In genomic region chr20:56587307-56588108, GRCh38 we compare ENCODE assay signal across 23 cellular contexts. TPM values are rescaled to one million over a fixed set of nuclear protein-coding genes. Genes with fewer than 3 reads are reported as not detected.
DNase-seq lines count a peak whose midpoint lies in the region; ATAC-seq, FAIRE-seq and TF ChIP-seq lines count a peak whose summit lies in the region.
"Had no signal": no experiment of that assay in that cellular context is flagged by ENCODE, and none has a peak within 500 bp of the region (broad histone marks: within the 10 kb centered on the region; RNA-seq: fewer than 3 reads in every experiment).

No MANE protein-coding gene starts in this region.

- no peak overlapping the region for H3K4ac ChIP-seq in H9 (ENCODE audit: low read depth, low read length)

- no peaks in the 10 kb centered on the region; the same call in 1 of the 2 replicates for H3K27me3 Mint-ChIP-seq in H9 (ENCODE audit: low read depth)

- H3K4me1 ChIP-seq in H9 (ENCODE audit: insufficient read depth, low read length) (peaks cover 2% of the 10 kb centered on the region), PC-3 (ENCODE audit: insufficient read depth, low read length) (peaks cover 29% of the 10 kb centered on the region), keratinocyte (ENCODE audit: control insufficient read depth, extremely low read depth, insufficient read depth, low read length) (peaks cover 9% of the 10 kb centered on the region), left lung (no peaks in the 10 kb centered on the region)
- H3K4me1 ChIP-seq: Peyer's patch had no signal

- no peak overlapping the region for H2BK120ac ChIP-seq in H9 (ENCODE audit: low read depth, low read length, poor library complexity, severe bottlenecking)

- CTCF ChIA-PET in PC-3 (lab: Charles Lee), result no interaction called here

- H3K9me3 ChIP-seq in H9 (ENCODE audit: control insufficient read depth, low read depth, low read length) (no peaks in the 10 kb centered on the region), PC-3 (ENCODE audit: low read length) (no peaks in the 10 kb centered on the region), keratinocyte (ENCODE audit: control insufficient read depth, low read depth, low read length) (no peaks in the 10 kb centered on the region), left lung (no peaks in the 10 kb centered on the region)
- H3K9me3 ChIP-seq: Peyer's patch, SJCRH30 had no signal

- FAIRE-seq in keratinocyte (lab: Jason Lieb, UNC), result no peak
- FAIRE-seq: A204.1, GM12878, H54 had no signal

- H4K5ac ChIP-seq in H9 (ENCODE audit: insufficient read length, low read depth, low read length), result no peak overlapping the region

- dilution Hi-C loops in keratinocyte (cut with MboI; ENCODE audit: extremely low pct_ligation_motif_present, low sequenced_read_pairs), result no loop called here

- no peaks in the 10 kb centered on the region for H3K79me1 ChIP-seq in H9 (ENCODE audit: insufficient read depth, low read depth, low read length, poor library complexity, severe bottlenecking)

- H3K9me1 ChIP-seq in keratinocyte (ENCODE audit: control insufficient read depth, extremely low read depth, insufficient read depth, low read length), result no peaks in the 10 kb centered on the region

- POLR2A ChIA-PET in PC-3 (lab: Charles Lee; ENCODE audit: unreplicated experiment), result interaction anchor here (0.7 kb wide), 1 partner anchor 41 kb away, joined by 3 read pairs; the partner anchor contains the start of gene TFAP2C

- TF ChIP-seq CTCF in H9 (conservative IDR thresholded peaks at IDR 0.05) (no peak), PC-3 (conservative IDR thresholded peaks at IDR 0.05; ENCODE audit: low read depth, low read length) (no peak), keratinocyte (optimal IDR thresholded peaks at IDR 0.05 in 1 of 3, IDR thresholded peaks at IDR 0.05 in 1 of 3, conservative IDR thresholded peaks at IDR 0.05 in 1 of 3; ENCODE audit: extremely low read depth in 1 of 3, insufficient read depth in 2 of 3, low read length in 3 of 3) (no peak), left lung (IDR thresholded peaks at IDR 0.05) (no peak)

- no peak overlapping the region for H2AFZ ChIP-seq in H9 (ENCODE audit: low read length)
- no peak overlapping the region for H2AFZ ChIP-seq in PC-3 (ENCODE audit: low read length)
- H2AFZ ChIP-seq in keratinocyte (ENCODE audit: control insufficient read depth, low read length), result peak overlapping the region; percentile 27

- H2BK15ac ChIP-seq in H9 (ENCODE audit: low read depth, low read length), result no peak overlapping the region

- whole genome bisulfite sequencing in H9 (ENCODE audit: extremely low coverage, insufficient read length, low lambda C conversion rate), result no CpG with 5 or more reads among the region's 8 CpGs

- H3K36me3 Mint-ChIP-seq in H9 (ENCODE audit: insufficient read depth in 1 of 3, low read depth in 3 of 3), result no peaks in the 10 kb centered on the region
- H3K36me3 Mint-ChIP-seq: CD4-positive, CD25-positive, alpha-beta regulatory T cell had no signal

- no peaks in the 10 kb centered on the region for H3K27me3 ChIP-seq in H9 (ENCODE audit: insufficient read depth, low read length)
- no peaks in the 10 kb centered on the region for H3K27me3 ChIP-seq in PC-3 (ENCODE audit: low read length)
- no peaks in the 10 kb centered on the region for H3K27me3 ChIP-seq in keratinocyte (ENCODE audit: control insufficient read depth, extremely low read depth, insufficient read depth, low read length)
- H3K27me3 ChIP-seq in left lung, result peaks cover 0 to 10% of the 10 kb centered on the region in 2 donors
- H3K27me3 ChIP-seq: Peyer's patch had no signal

- no peak overlapping the region for H3K4me3 Mint-ChIP-seq in H9
- H3K4me3 Mint-ChIP-seq: CD4-positive, CD25-positive, alpha-beta regulatory T cell had no signal

- H3K9me3 Mint-ChIP-seq in H9, result peaks cover 0 to 3% of the 10 kb centered on the region in 2 experiments; a peak in 2 of 5 replicates

- H3K27ac ChIP-seq in H9 (ENCODE audit: insufficient read length, low read depth, low read length), result no peak overlapping the region
- H3K27ac ChIP-seq in PC-3 (ENCODE audit: low read length), result no peak overlapping the region
- H3K27ac ChIP-seq in keratinocyte (ENCODE audit: control insufficient read depth, insufficient read depth, low read length), result no peak overlapping the region
- H3K27ac ChIP-seq in left lung, result no peak overlapping the region
- H3K27ac ChIP-seq: Peyer's patch, SJCRH30 had no signal

- no peak overlapping the region for H2AK5ac ChIP-seq in H9 (ENCODE audit: insufficient read length, low read length)

- H3K14ac ChIP-seq in H9 (ENCODE audit: insufficient read depth, low read length), result no peak overlapping the region

- H3K36me3 ChIP-seq in PC-3 (ENCODE audit: low read depth, low read length), result no peaks in the 10 kb centered on the region
- H3K36me3 ChIP-seq in keratinocyte (ENCODE audit: control insufficient read depth in 2 of 2, extremely low read depth in 1 of 2, insufficient read depth in 2 of 2, low read length in 2 of 2), result no peaks in the 10 kb centered on the region
- H3K36me3 ChIP-seq in left lung, result no peaks in the 10 kb centered on the region
- H3K36me3 ChIP-seq: Peyer's patch, SJCRH30 had no signal

- peak; percentile 13 for DNase-seq in A172 (ENCODE audit: low spot score)
- DNase-seq in H9, result no peak
- DNase-seq in PC-3, result peak; percentile 27
- DNase-seq in keratinocyte (ENCODE audit: low read depth, low spot score), result no peak
- no peak for DNase-seq in AG08396 (ENCODE audit: low spot score)
- DNase-seq in left lung, result no peak
- no peak for DNase-seq in hippocampal formation (lab: John Stamatoyannopoulos, UW)
- no peak for DNase-seq in KBM-7
- DNase-seq: CD4-positive, CD25-positive, alpha-beta regulatory T cell; DND-41; IMR-90; NCI-H1417; NCI-H187; NCI-H2107; NCI-H510A; Peyer's patch; SJCRH30 had no signal

- H4K8ac ChIP-seq in H9 (replicated peaks; ENCODE audit: insufficient read length, low read depth, low read length), result no peak overlapping the region

- BruUV-seq in PC-3 (replicated peaks; lab: Mats Ljungman, UMichigan), result no TSS peak

- in situ Hi-C loops in KBM-7 (cut with MboI; ENCODE audit: low pct_unique_long_range_greater_than_20kb, low sequenced_read_pairs), result no loop called here

- H3K23ac ChIP-seq in H9 (ENCODE audit: insufficient read length, low read depth, low read length), result no peak overlapping the region

- no peaks in the 10 kb centered on the region for H3K23me2 ChIP-seq in H9 (ENCODE audit: insufficient read length, low read depth, low read length, poor library complexity, severe bottlenecking)

- H3K9ac ChIP-seq in H9 (ENCODE audit: extremely low read depth, insufficient read length, low read length), result no peak overlapping the region
- H3K9ac ChIP-seq in PC-3 (ENCODE audit: low read length), result no peak overlapping the region
- H3K9ac ChIP-seq in keratinocyte (ENCODE audit: control insufficient read depth, extremely low read depth, insufficient read depth, low read length), result no peak overlapping the region

- no peak overlapping the region for H2BK5ac ChIP-seq in H9 (ENCODE audit: insufficient read length, low read length)

- H3K4me3 ChIP-seq in PC-3 (ENCODE audit: low read length) (no peak overlapping the region), keratinocyte (ENCODE audit: control insufficient read depth in 2 of 3, extremely low read depth in 1 of 3, insufficient read depth in 2 of 3, low read depth in 1 of 3, low read length in 3 of 3) (no peak overlapping the region), left lung (no peak overlapping the region)
- H3K4me3 ChIP-seq: GM12878, Peyer's patch, SJCRH30 had no signal

- H4K20me1 ChIP-seq in H9 (ENCODE audit: control insufficient read depth, insufficient read depth, insufficient read length) (no peaks in the 10 kb centered on the region), PC-3 (ENCODE audit: low read length) (no peaks in the 10 kb centered on the region), keratinocyte (ENCODE audit: control insufficient read depth, extremely low read depth, insufficient read depth, low read length) (no peaks in the 10 kb centered on the region)

- no peaks in the 10 kb centered on the region for H3K9me2 ChIP-seq in PC-3 (replicated peaks; ENCODE audit: low read length)

- H4K91ac ChIP-seq in H9 (ENCODE audit: insufficient read length, low read depth, low read length), result no peak overlapping the region

- H3K18ac ChIP-seq in H9 (ENCODE audit: insufficient read length, low read depth, low read length), result no peak overlapping the region

- no peak overlapping the region for H2BK20ac ChIP-seq in H9 (ENCODE audit: low read depth, low read length, poor library complexity, severe bottlenecking)

- no peaks in the 10 kb centered on the region for H3F3A ChIP-seq in PC-3 (ENCODE audit: low read length, unreplicated experiment)

- H3K4me2 ChIP-seq in H9 (ENCODE audit: insufficient read depth, insufficient read length, low read length), result no peak overlapping the region
- H3K4me2 ChIP-seq in PC-3 (ENCODE audit: low read length), result no peak overlapping the region
- no peak overlapping the region for H3K4me2 ChIP-seq in keratinocyte (ENCODE audit: control insufficient read depth, extremely low read depth, insufficient read depth, low read depth, low read length)

- no peak; the same call in 1 of the 2 replicates for ATAC-seq in PC-3
- no peak for ATAC-seq in left lung
- ATAC-seq: GM12878 had no signal

- H2BK12ac ChIP-seq in H9 (ENCODE audit: insufficient read length, low read depth, low read length), result no peak overlapping the region

- H3K56ac ChIP-seq in H9 (ENCODE audit: insufficient read length, low read depth, low read length), result no peak overlapping the region

- H3K27ac Mint-ChIP-seq in H9, result 0 out of 7 replicates have a peak overlapping the region, but pooled peaks of 2 of the 3 experiments have one; percentile 34 to 50
- H3K27ac Mint-ChIP-seq: CD4-positive, CD25-positive, alpha-beta regulatory T cell had no signal

- intact Hi-C loops in PC-3 (cut with micrococcal nuclease) (no loop called here), left lung (cut with DNase I) (no loop called here)

- H3T11ph ChIP-seq in H9 (ENCODE audit: low read length), result no peak overlapping the region

- peaks cover 22 to 23% of the 10 kb centered on the region in 2 experiments for H3K4me1 Mint-ChIP-seq in H9
- H3K4me1 Mint-ChIP-seq: CD4-positive, CD25-positive, alpha-beta regulatory T cell had no signal

- no peaks in the 10 kb centered on the region for H3K79me2 ChIP-seq in H9 (ENCODE audit: insufficient read depth, low read length)
- no peaks in the 10 kb centered on the region for H3K79me2 ChIP-seq in PC-3 (ENCODE audit: low read length)
- H3K79me2 ChIP-seq in keratinocyte (ENCODE audit: control insufficient read depth, insufficient read depth, low read length), result no peaks in the 10 kb centered on the region

RNA-seq across cellular contexts. Expression of gene TFAP2C, which starts 41.6 kb away (rescaled TPM):
- 1.9 and 2.0 TPM in 2 replicates for total RNA-seq in A172 (2014; rRNA removed; shearing (Covaris generic))
- total RNA-seq in H9 (2021), result 22.5 and 24.3 TPM in 2 replicates
- 36.3 and 37.6 TPM in 2 replicates for total RNA-seq in PC-3 (2014; rRNA removed)
- 5.5 to 24.7 TPM (median 11.5 TPM) in 3 replicates for polyA plus RNA-seq in keratinocyte
- polyA plus RNA-seq in keratinocyte (2011; ENCODE audit: low read depth), result 7.3 TPM
- 7.4 and 8.5 TPM in 2 replicates for polyA plus RNA-seq in keratinocyte (2011; cell fraction: cytosol; rRNA removed)
- 16.9 and 20.0 TPM in 2 replicates for polyA plus RNA-seq in keratinocyte (2011; cell fraction: nucleus; rRNA removed)
- 16.6 and 23.1 TPM in 2 replicates for polyA plus RNA-seq in keratinocyte (2012; ENCODE audit: low replicate concordance)
- 5.9 to 11.7 TPM (median 10.8 TPM) in 3 replicates for polyA minus RNA-seq in keratinocyte
- polyA minus RNA-seq in keratinocyte (2011; cell fraction: cytosol; rRNA and poly(A)+ RNA removed), result 12.1 TPM
- polyA minus RNA-seq in keratinocyte (2011; cell fraction: nucleus; rRNA and poly(A)+ RNA removed), result 13.0 and 15.7 TPM in 2 replicates
- 1 to 10 TPM; 3.7 to 4.1 TPM for total RNA-seq in left lung
- total RNA-seq: CD4-positive, CD25-positive, alpha-beta regulatory T cell; GM12878; Peyer's patch; SJCRH30 had no signal
- polyA plus RNA-seq: CD4-positive, CD25-positive, alpha-beta regulatory T cell had no signal

RNA-seq across cellular contexts. Expression of gene FAM209B, which starts 54.5 kb away (rescaled TPM):
- not detected in 2 replicates for total RNA-seq in A172 (2014; rRNA removed; shearing (Covaris generic))
- total RNA-seq in H9 (2021) (0.33 and 0.92 TPM in 2 replicates), PC-3 (2014; rRNA removed) (0.58 TPM in 1 of 2 replicates, not detected in the other), left lung (under 1 TPM in 1 of 2 donors, not detected in 1; 0.42 TPM)
- polyA plus RNA-seq in keratinocyte, result 0.12 to 0.38 TPM (median 0.18 TPM) in 3 replicates
- 0.54 TPM for polyA plus RNA-seq in keratinocyte (2011; ENCODE audit: low read depth)
- polyA plus RNA-seq in keratinocyte (2011; cell fraction: cytosol; rRNA removed), result 0.13 and 0.26 TPM in 2 replicates
- 0.52 and 0.62 TPM in 2 replicates for polyA plus RNA-seq in keratinocyte (2011; cell fraction: nucleus; rRNA removed)
- polyA plus RNA-seq in keratinocyte (2012; ENCODE audit: low replicate concordance), result 0.65 TPM in 1 of 2 replicates, not detected in the other
- 0.59 TPM in 1 of 3 replicates, not detected in the others for polyA minus RNA-seq in keratinocyte
- polyA minus RNA-seq in keratinocyte (2011; cell fraction: cytosol; rRNA and poly(A)+ RNA removed), result not detected
- polyA minus RNA-seq in keratinocyte (2011; cell fraction: nucleus; rRNA and poly(A)+ RNA removed), result not detected in 2 replicates
- total RNA-seq: HT1080, IMR-90, M059J, Peyer's patch, SJCRH30 had no signal
- polyA plus RNA-seq: BJ had no signal

Comparison
In these comparisons a context has a peak if more than half of its experiments do, and no peak if none do; other contexts are left out.
1. DNase-seq: peak in A172 (single experiment) and PC-3 (single experiment); none in H9 (single experiment), keratinocyte (single experiment), AG08396 (single experiment), left lung (0 of 2), hippocampal formation (0 of 2) and KBM-7 (single experiment).